In genomic region chr6:43517503-43518357, GRCh38 we compare ENCODE assay signal across 9 cellular contexts. TPM values are rescaled to one million over a fixed set of nuclear protein-coding genes. Genes with fewer than 3 reads are reported as not detected.
A peak's percentile ranks its signal among the peaks of the same experiment; 100 is the strongest.
DNase-seq lines count a peak whose midpoint lies in the region; ATAC-seq, FAIRE-seq and TF ChIP-seq lines count a peak whose summit lies in the region.
"Had no signal": no experiment of that assay in that cellular context is flagged by ENCODE, and none has a peak within 500 bp of the region (broad histone marks: within the 10 kb centered on the region; RNA-seq: fewer than 3 reads in every experiment).

No MANE protein-coding gene starts in this region.

- H3K9ac ChIP-seq in keratinocyte (ENCODE audit: control insufficient read depth, extremely low read depth, insufficient read depth, low read length) = peak overlapping the region; percentile 97

- peak overlapping the region; percentile 96 for H3K4me2 ChIP-seq in keratinocyte (ENCODE audit: control insufficient read depth, extremely low read depth, insufficient read depth, low read depth, low read length)

- H3K36me3 ChIP-seq in cardiac muscle cell (peaks cover 55% of the 10 kb centered on the region), keratinocyte (ENCODE audit: control insufficient read depth in 2 of 2, extremely low read depth in 1 of 2, insufficient read depth in 2 of 2, low read length in 2 of 2) (peaks cover 37 to 60% of the 10 kb centered on the region in 2 experiments), urinary bladder (ENCODE audit: insufficient read depth) (peaks cover 6% of the 10 kb centered on the region)

- H2AFZ ChIP-seq in keratinocyte (ENCODE audit: control insufficient read depth, low read length) = peak overlapping the region; percentile 82

- FAIRE-seq in keratinocyte (lab: Jason Lieb, UNC) = peak; percentile 34
- FAIRE-seq: islet of Langerhans had no signal

- H3K27ac ChIP-seq in cardiac muscle cell (peak overlapping the region; percentile 36), keratinocyte (ENCODE audit: control insufficient read depth, insufficient read depth, low read length) (peak overlapping the region; percentile 92), urinary bladder (ENCODE audit: low read depth) (no peak overlapping the region)

- ATAC-seq in left cardiac atrium = no peak
- no peak for ATAC-seq in HG02798 (IDR thresholded peaks at IDR 0.05; ENCODE audit: poor library complexity, unreplicated experiment)

- no peaks in the 10 kb centered on the region for H3K9me3 ChIP-seq in cardiac muscle cell (ENCODE audit: low read depth)
- H3K9me3 ChIP-seq in keratinocyte (ENCODE audit: control insufficient read depth, low read depth, low read length) = no peaks in the 10 kb centered on the region

- peaks cover 10% of the 10 kb centered on the region for H4K20me1 ChIP-seq in keratinocyte (ENCODE audit: control insufficient read depth, extremely low read depth, insufficient read depth, low read length)

- WGBS in urinary bladder = 5% methylated on average over 10 of the region's 10 CpGs

- H3K4me3 ChIP-seq in cardiac muscle cell (peak overlapping the region; percentile 86), WI38 (ENCODE audit: low read depth, low read length) (peak overlapping the region; percentile 99), keratinocyte (ENCODE audit: control insufficient read depth in 2 of 3, extremely low read depth in 1 of 3, insufficient read depth in 2 of 3, low read depth in 1 of 3, low read length in 3 of 3) (peak overlapping the region; percentile 75 to 89 (median 86)), urinary bladder (ENCODE audit: low read depth, low read length) (peak overlapping the region; percentile 82)

- H3K79me2 ChIP-seq in keratinocyte (ENCODE audit: control insufficient read depth, insufficient read depth, low read length) = peaks cover 60% of the 10 kb centered on the region

- intact Hi-C loops in left cardiac atrium (cut with DNase I) = no loop called here

- TF ChIP-seq CTCF in cardiac muscle cell (IDR thresholded peaks at IDR 0.05; ENCODE audit: low read depth, low read length) (no peak), WI38 (IDR thresholded peaks at IDR 0.05; ENCODE audit: low read depth, low read length) (no peak), keratinocyte (optimal IDR thresholded peaks at IDR 0.05 in 1 of 3, IDR thresholded peaks at IDR 0.05 in 1 of 3, conservative IDR thresholded peaks at IDR 0.05 in 1 of 3; ENCODE audit: extremely low read depth in 1 of 3, insufficient read depth in 2 of 3, low read length in 3 of 3) (no peak)

- H3K4me1 ChIP-seq in cardiac muscle cell (ENCODE audit: low read depth) (peaks cover 9% of the 10 kb centered on the region), keratinocyte (ENCODE audit: control insufficient read depth, extremely low read depth, insufficient read depth, low read length) (peaks cover 28% of the 10 kb centered on the region), urinary bladder (ENCODE audit: insufficient read depth) (no peaks in the 10 kb centered on the region)

- no peaks in the 10 kb centered on the region for H3K27me3 ChIP-seq in cardiac muscle cell
- no peaks in the 10 kb centered on the region for H3K27me3 ChIP-seq in keratinocyte (ENCODE audit: control insufficient read depth, extremely low read depth, insufficient read depth, low read length)

- H3K9me1 ChIP-seq in keratinocyte (ENCODE audit: control insufficient read depth, extremely low read depth, insufficient read depth, low read length) = peaks cover 8% of the 10 kb centered on the region

- DNase-seq in cardiac muscle cell (ENCODE audit: low read depth in 1 of 2, low spot score in 1 of 2) (peak in 1 of 2 donors; percentile 12), left cardiac atrium (no peak), keratinocyte (ENCODE audit: low read depth, low spot score) (no peak), putamen (ENCODE audit: low spot score) (no peak), GDM1 (lab: John Stamatoyannopoulos, UW) (no peak)

- dilution Hi-C loops in keratinocyte (cut with MboI; ENCODE audit: extremely low pct_ligation_motif_present, low sequenced_read_pairs) = no loop called here

RNA-seq across cellular contexts. Expression of gene POLR1C, which starts 0.8 kb away (rescaled TPM):
- total RNA-seq in cardiac muscle cell (20.7 and 28.6 TPM in 2 replicates), left cardiac atrium (10 to 100 TPM; 17.8 to 28.3 TPM), urinary bladder (29.4 TPM)
- polyA plus RNA-seq in cardiac muscle cell (27.9 and 38.8 TPM in 2 replicates), keratinocyte (99.6 to 121 TPM (median 119 TPM) in 3 replicates), urinary bladder (36.9 TPM)
- polyA plus RNA-seq in keratinocyte (2011; ENCODE audit: low read depth) = 34.9 TPM
- 69.9 and 106 TPM in 2 replicates for polyA plus RNA-seq in keratinocyte (2011; cell fraction: cytosol; rRNA removed)
- polyA plus RNA-seq in keratinocyte (2011; cell fraction: nucleus; rRNA removed) = 155 and 201 TPM in 2 replicates
- 90.8 and 119 TPM in 2 replicates for polyA plus RNA-seq in keratinocyte (2012; ENCODE audit: low replicate concordance)
- 35.0 to 95.4 TPM (median 86.0 TPM) in 3 replicates for polyA minus RNA-seq in keratinocyte
- 38.0 TPM for polyA minus RNA-seq in keratinocyte (2011; cell fraction: cytosol; rRNA and poly(A)+ RNA removed)
- polyA minus RNA-seq in keratinocyte (2011; cell fraction: nucleus; rRNA and poly(A)+ RNA removed) = 28.9 and 53.4 TPM in 2 replicates

RNA-seq across cellular contexts. Expression of gene YIPF3, which starts 1.0 kb away (rescaled TPM):
- total RNA-seq in cardiac muscle cell = 145 and 195 TPM in 2 replicates
- polyA plus RNA-seq in cardiac muscle cell = 123 and 134 TPM in 2 replicates
- total RNA-seq in left cardiac atrium = 10 to 100 TPM; 64.4 to 73.5 TPM
- 120 to 138 TPM (median 136 TPM) in 3 replicates for polyA plus RNA-seq in keratinocyte
- polyA plus RNA-seq in keratinocyte (2011; ENCODE audit: low read depth) = 29.2 TPM
- 103 and 104 TPM in 2 replicates for polyA plus RNA-seq in keratinocyte (2011; cell fraction: cytosol; rRNA removed)
- 154 and 155 TPM in 2 replicates for polyA plus RNA-seq in keratinocyte (2011; cell fraction: nucleus; rRNA removed)
- 63.0 and 89.2 TPM in 2 replicates for polyA plus RNA-seq in keratinocyte (2012; ENCODE audit: low replicate concordance)
- 142 to 213 TPM (median 144 TPM) in 3 replicates for polyA minus RNA-seq in keratinocyte
- polyA minus RNA-seq in keratinocyte (2011; cell fraction: cytosol; rRNA and poly(A)+ RNA removed) = 90.5 TPM
- polyA minus RNA-seq in keratinocyte (2011; cell fraction: nucleus; rRNA and poly(A)+ RNA removed) = 57.6 and 64.5 TPM in 2 replicates
- 54.9 TPM for total RNA-seq in urinary bladder
- polyA plus RNA-seq in urinary bladder = 118 TPM

RNA-seq across cellular contexts. Expression of gene LRRC73, which starts 7.6 kb away (rescaled TPM):
- 3.3 and 3.4 TPM in 2 replicates for total RNA-seq in cardiac muscle cell
- 2.9 and 4.6 TPM in 2 replicates for polyA plus RNA-seq in cardiac muscle cell
- 1 to 10 TPM in 1 of 2 donors, under 1 TPM in 1; 0.50 to 1.2 TPM for total RNA-seq in left cardiac atrium
- 0.16 to 0.40 TPM (median 0.18 TPM) in 3 replicates for polyA plus RNA-seq in keratinocyte
- 0.12 TPM for polyA plus RNA-seq in keratinocyte (2011; ENCODE audit: low read depth)
- polyA plus RNA-seq in keratinocyte (2011; cell fraction: cytosol; rRNA removed) = 0.22 and 0.55 TPM in 2 replicates
- 0.27 and 0.49 TPM in 2 replicates for polyA plus RNA-seq in keratinocyte (2011; cell fraction: nucleus; rRNA removed)
- 0.35 and 0.49 TPM in 2 replicates for polyA plus RNA-seq in keratinocyte (2012; ENCODE audit: low replicate concordance)
- 0.26 to 0.30 TPM in 2 of 3 replicates, not detected in the other for polyA minus RNA-seq in keratinocyte
- not detected for polyA minus RNA-seq in keratinocyte (2011; cell fraction: cytosol; rRNA and poly(A)+ RNA removed)
- not detected in 2 replicates for polyA minus RNA-seq in keratinocyte (2011; cell fraction: nucleus; rRNA and poly(A)+ RNA removed)
- total RNA-seq in urinary bladder = not detected
- polyA plus RNA-seq in urinary bladder = 0.24 TPM

RNA-seq across cellular contexts. Expression of gene TJAP1, which starts 40.4 kb away (rescaled TPM):
- total RNA-seq in cardiac muscle cell = 24.7 and 31.2 TPM in 2 replicates
- polyA plus RNA-seq in cardiac muscle cell = 23.1 and 25.8 TPM in 2 replicates
- total RNA-seq in left cardiac atrium = 10 to 100 TPM; 17.4 to 18.3 TPM
- 17.2 to 45.5 TPM (median 23.3 TPM) in 3 replicates for polyA plus RNA-seq in keratinocyte
- polyA plus RNA-seq in keratinocyte (2011; ENCODE audit: low read depth) = 41.6 TPM
- polyA plus RNA-seq in keratinocyte (2011; cell fraction: cytosol; rRNA removed) = 14.3 and 25.4 TPM in 2 replicates
- 78.8 and 84.0 TPM in 2 replicates for polyA plus RNA-seq in keratinocyte (2011; cell fraction: nucleus; rRNA removed)
- polyA plus RNA-seq in keratinocyte (2012; ENCODE audit: low replicate concordance) = 12.6 and 28.6 TPM in 2 replicates
- 10.4 to 24.4 TPM (median 16.7 TPM) in 3 replicates for polyA minus RNA-seq in keratinocyte
- 11.7 TPM for polyA minus RNA-seq in keratinocyte (2011; cell fraction: cytosol; rRNA and poly(A)+ RNA removed)
- polyA minus RNA-seq in keratinocyte (2011; cell fraction: nucleus; rRNA and poly(A)+ RNA removed) = 11.8 and 19.6 TPM in 2 replicates
- 10.5 TPM for total RNA-seq in urinary bladder
- polyA plus RNA-seq in urinary bladder = 29.7 TPM

RNA-seq across cellular contexts. Expression of gene XPO5, which starts 58.1 kb away (rescaled TPM):
- total RNA-seq in cardiac muscle cell (29.5 and 31.3 TPM in 2 replicates), left cardiac atrium (10 to 100 TPM; 13.3 to 19.9 TPM), urinary bladder (23.8 TPM)
- polyA plus RNA-seq in cardiac muscle cell (29.4 and 51.8 TPM in 2 replicates), keratinocyte (40.5 to 49.9 TPM (median 46.3 TPM) in 3 replicates), urinary bladder (12.6 TPM)
- 35.8 TPM for polyA plus RNA-seq in keratinocyte (2011; ENCODE audit: low read depth)
- 32.4 and 47.8 TPM in 2 replicates for polyA plus RNA-seq in keratinocyte (2011; cell fraction: cytosol; rRNA removed)
- polyA plus RNA-seq in keratinocyte (2011; cell fraction: nucleus; rRNA removed) = 74.5 and 82.2 TPM in 2 replicates
- 26.8 and 29.9 TPM in 2 replicates for polyA plus RNA-seq in keratinocyte (2012; ENCODE audit: low replicate concordance)
- polyA minus RNA-seq in keratinocyte = 62.6 to 98.8 TPM (median 88.1 TPM) in 3 replicates
- polyA minus RNA-seq in keratinocyte (2011; cell fraction: cytosol; rRNA and poly(A)+ RNA removed) = 35.5 TPM
- polyA minus RNA-seq in keratinocyte (2011; cell fraction: nucleus; rRNA and poly(A)+ RNA removed) = 55.3 and 89.2 TPM in 2 replicates
